ENCODE assay signal across 1 cellular context in the genomic region with DNA sequence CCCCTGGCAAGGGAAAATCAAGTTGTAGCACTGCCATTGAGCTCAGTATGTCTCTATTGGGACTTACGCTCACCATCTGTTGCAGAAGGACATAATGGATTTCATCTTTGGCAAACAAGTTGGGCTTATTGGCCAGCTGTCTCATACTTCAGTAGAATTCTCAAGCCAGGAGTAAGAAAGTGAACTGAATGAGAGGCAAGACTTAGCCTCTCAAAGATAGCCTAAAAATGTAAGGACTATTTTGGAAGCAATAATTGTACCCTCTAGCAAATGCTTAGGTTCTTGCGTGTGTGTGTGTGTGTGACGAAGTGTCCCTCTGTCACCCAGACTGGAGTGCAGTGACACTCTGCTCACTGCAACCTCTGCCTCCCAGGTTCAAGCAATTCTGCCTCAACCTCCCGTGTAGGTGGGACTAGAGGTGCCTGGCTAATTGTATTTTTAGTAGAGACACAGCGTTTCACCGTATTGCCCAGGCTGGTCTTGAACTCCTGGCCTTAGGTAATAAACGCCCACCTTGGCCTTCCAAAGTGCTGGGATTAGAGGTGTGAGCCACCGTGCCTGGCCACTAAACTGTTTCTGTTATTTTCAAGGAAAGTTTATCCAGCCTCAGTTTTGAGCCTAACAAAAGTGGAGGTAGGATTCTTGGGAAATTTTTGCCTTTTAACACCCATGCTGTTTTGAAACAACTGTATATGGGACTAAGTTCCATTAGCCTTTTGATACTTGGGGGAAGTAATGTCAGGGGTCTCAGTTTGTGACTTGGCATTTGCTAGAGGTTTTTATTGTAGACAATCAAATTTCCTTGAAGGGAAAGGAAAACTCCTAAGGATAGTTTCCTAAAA.
TF ChIP-seq lines count a peak whose summit lies in the region.

No MANE protein-coding gene starts in this region.

TF ChIP-seq in HepG2, 621 proteins besides CTCF, POLR2A, EP300 and RAD21 (continued from another document):
- TF ChIP-seq, protein P1, sequence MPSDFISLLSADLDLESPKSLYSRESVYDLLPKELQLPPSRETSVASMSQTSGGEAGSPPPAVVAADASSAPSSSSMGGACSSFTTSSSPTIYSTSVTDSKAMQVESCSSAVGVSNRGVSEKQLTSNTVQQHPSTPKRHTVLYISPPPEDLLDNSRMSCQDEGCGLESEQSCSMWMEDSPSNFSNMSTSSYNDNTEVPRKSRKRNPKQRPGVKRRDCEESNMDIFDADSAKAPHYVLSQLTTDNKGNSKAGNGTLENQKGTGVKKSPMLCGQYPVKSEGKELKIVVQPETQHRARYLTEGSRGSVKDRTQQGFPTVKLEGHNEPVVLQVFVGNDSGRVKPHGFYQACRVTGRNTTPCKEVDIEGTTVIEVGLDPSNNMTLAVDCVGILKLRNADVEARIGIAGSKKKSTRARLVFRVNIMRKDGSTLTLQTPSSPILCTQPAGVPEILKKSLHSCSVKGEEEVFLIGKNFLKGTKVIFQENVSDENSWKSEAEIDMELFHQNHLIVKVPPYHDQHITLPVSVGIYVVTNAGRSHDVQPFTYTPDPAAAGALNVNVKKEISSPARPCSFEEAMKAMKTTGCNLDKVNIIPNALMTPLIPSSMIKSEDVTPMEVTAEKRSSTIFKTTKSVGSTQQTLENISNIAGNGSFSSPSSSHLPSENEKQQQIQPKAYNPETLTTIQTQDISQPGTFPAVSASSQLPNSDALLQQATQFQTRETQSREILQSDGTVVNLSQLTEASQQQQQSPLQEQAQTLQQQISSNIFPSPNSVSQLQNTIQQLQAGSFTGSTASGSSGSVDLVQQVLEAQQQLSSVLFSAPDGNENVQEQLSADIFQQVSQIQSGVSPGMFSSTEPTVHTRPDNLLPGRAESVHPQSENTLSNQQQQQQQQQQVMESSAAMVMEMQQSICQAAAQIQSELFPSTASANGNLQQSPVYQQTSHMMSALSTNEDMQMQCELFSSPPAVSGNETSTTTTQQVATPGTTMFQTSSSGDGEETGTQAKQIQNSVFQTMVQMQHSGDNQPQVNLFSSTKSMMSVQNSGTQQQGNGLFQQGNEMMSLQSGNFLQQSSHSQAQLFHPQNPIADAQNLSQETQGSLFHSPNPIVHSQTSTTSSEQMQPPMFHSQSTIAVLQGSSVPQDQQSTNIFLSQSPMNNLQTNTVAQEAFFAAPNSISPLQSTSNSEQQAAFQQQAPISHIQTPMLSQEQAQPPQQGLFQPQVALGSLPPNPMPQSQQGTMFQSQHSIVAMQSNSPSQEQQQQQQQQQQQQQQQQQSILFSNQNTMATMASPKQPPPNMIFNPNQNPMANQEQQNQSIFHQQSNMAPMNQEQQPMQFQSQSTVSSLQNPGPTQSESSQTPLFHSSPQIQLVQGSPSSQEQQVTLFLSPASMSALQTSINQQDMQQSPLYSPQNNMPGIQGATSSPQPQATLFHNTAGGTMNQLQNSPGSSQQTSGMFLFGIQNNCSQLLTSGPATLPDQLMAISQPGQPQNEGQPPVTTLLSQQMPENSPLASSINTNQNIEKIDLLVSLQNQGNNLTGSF (CRISPR knock-in tag; IDR thresholded peaks at IDR 0.05) = no peak
- no peak for TF ChIP-seq MAFG (CRISPR knock-in tag; IDR thresholded peaks at IDR 0.05)
- TF ChIP-seq NONO (IDR thresholded peaks at IDR 0.05) = no peak
- 0 out of 2 replicates have a peak, but pooled peaks have one; percentile 41 for TF ChIP-seq NONO (CRISPR knock-in tag; conservative IDR thresholded peaks at IDR 0.05)
- peak; percentile 98; the same call in 1 of the 2 replicates for TF ChIP-seq SSRP1 (CRISPR knock-in tag; IDR thresholded peaks at IDR 0.05)
- no peak for TF ChIP-seq ZFP1 (CRISPR knock-in tag; IDR thresholded peaks at IDR 0.05)
- peak; percentile 47; the same call in 1 of the 2 replicates for TF ChIP-seq ZNF749 (CRISPR knock-in tag; IDR thresholded peaks at IDR 0.05; ENCODE audit: borderline replicate concordance)
- TF ChIP-seq RBM22 (optimal IDR thresholded peaks at IDR 0.05; ENCODE audit: low read length) = peak; percentile 100
- peak; percentile 93 for TF ChIP-seq PAF1 (CRISPR knock-in tag; IDR thresholded peaks at IDR 0.05)
- no peak for TF ChIP-seq HNRNPK (IDR thresholded peaks at IDR 0.05; ENCODE audit: low read depth, low read length, poor library complexity, severe bottlenecking)
